ENCODE assay signal across 16 cellular contexts in genomic region chr17:73950515-73950914, GRCh38.
"Had no signal": no experiment of that assay in that cellular context is flagged by ENCODE, and none has a peak within 500 bp of the region (broad histone marks: within the 10 kb centered on the region; RNA-seq: fewer than 3 reads in every experiment).

No MANE protein-coding gene starts in this region.

- H3K27me3 ChIP-seq: neural progenitor cell, uterus had no signal

- H3K4me3 ChIP-seq: coronary artery, gastroesophageal sphincter, neural progenitor cell, skin epidermis, thoracic aorta, uterus had no signal

- H3K9me3 ChIP-seq: thoracic aorta, uterus had no signal

- H3K79me2 ChIP-seq: parathyroid adenoma had no signal

- H2AFZ ChIP-seq: neural progenitor cell, parathyroid adenoma had no signal

- H3K9ac ChIP-seq: neural progenitor cell, parathyroid adenoma had no signal

- DNase-seq: activated B cell treated with CpG ODN at 0.5 μM for 24 hours; activated CD4-positive, alpha-beta T cell treated with anti-CD3 and anti-CD28 coated beads, Interleukin-2, amount 10 ng/mL, durations not matched to agents 7 days and 5 days; activated CD8-positive, alpha-beta memory T cell treated with anti-CD3 and anti-CD28 coated beads for 24 hours; activated naive CD4-positive, alpha-beta T cell treated with anti-CD3 and anti-CD28 coated beads, Interleukin-2, amount 10 ng/mL, durations not matched to agents 7 days and 5 days; central memory CD4-positive, alpha-beta T cell; effector CD8-positive, alpha-beta T cell; stimulated activated CD4-positive, alpha-beta T cell treated with anti-CD3 and anti-CD28 coated beads, Interleukin-4, amount 100 ng/mL, for 4 hours; stimulated activated naive CD8-positive, alpha-beta T cell treated with anti-CD3 and anti-CD28 coated beads, Interleukin-15, amount 100 ng/mL, for 72 hours; uterus had no signal

- H3K36me3 ChIP-seq: gastroesophageal sphincter, neural progenitor cell, thoracic aorta, uterus had no signal

- ATAC-seq: gastroesophageal sphincter; stimulated activated naive CD8-positive, alpha-beta T cell treated with anti-CD3 and anti-CD28 coated beads, Interleukin-15, amount 100 ng/mL, for 72 hours had no signal

- H3K4me2 ChIP-seq: neural progenitor cell had no signal

- H3K27ac ChIP-seq: coronary artery, epithelial cell of prostate, gastroesophageal sphincter, neural progenitor cell, parathyroid adenoma, skin epidermis, thoracic aorta, uterus had no signal
